In genomic region chr1:149163063-149163444, GRCh38 we compare ENCODE assay signal across 8 cellular contexts. TPM values are rescaled to one million over a fixed set of nuclear protein-coding genes. Genes with fewer than 3 reads are reported as not detected.
DNase-seq lines count a peak whose midpoint lies in the region; ATAC-seq, FAIRE-seq and TF ChIP-seq lines count a peak whose summit lies in the region.
"Not testable (repeated sequence)": the region's sequence is repeated elsewhere in the genome, so short reads cannot be mapped to it uniquely, and the experiment has no call there.

No MANE protein-coding gene starts in this region.

- WGBS in A549 (ENCODE audit: missing lambda C conversion rate): 86% methylated on average over 2 of the region's 19 CpGs
- WGBS in pancreas, 2 donors: 28 to 40% methylated on average over 1 to 2 of the region's 19 CpGs

- not testable (repeated sequence) for H3K36me3 Mint-ChIP-seq in WTC11; chondrocyte (ENCODE audit: low read depth)

- H3K4me3 Mint-ChIP-seq in WTC11: not testable (repeated sequence)
- peak overlapping the region; percentile 55 for H3K4me3 Mint-ChIP-seq in chondrocyte (ENCODE audit: unreplicated experiment)

- POLR2A ChIA-PET in A549 (lab: Yijun Ruan, JAX); WTC11 (lab: Charles Lee): not testable (repeated sequence)

- H3K9me3 Mint-ChIP-seq in WTC11; chondrocyte (ENCODE audit: low read depth): not testable (repeated sequence)

- not testable (repeated sequence) for H3K27ac ChIP-seq in A549; iPS-18a (ENCODE audit: low read length); pancreas

- not testable (repeated sequence) for TF ChIP-seq POLR2A in A549 (IDR thresholded peaks at IDR 0.05; ENCODE audit: low read length)

- H3K4me3 ChIP-seq in A549; iPS-18a (ENCODE audit: low read length); pancreas: not testable (repeated sequence)

- ATAC-seq in A549 (peak; percentile 99), GM19372 (IDR thresholded peaks at IDR 0.05; ENCODE audit: low read depth, unreplicated experiment) (peak; percentile 81), HG02588 (IDR thresholded peaks at IDR 0.05; ENCODE audit: unreplicated experiment) (peak; percentile 84), HG03175 (IDR thresholded peaks at IDR 0.05; ENCODE audit: unreplicated experiment) (peak; percentile 74), WTC11 (peak; percentile 98), pancreas (peak; percentile 85 to 99 (median 98))

- H3K9ac ChIP-seq in iPS-18a (ENCODE audit: low read length): peak overlapping the region; percentile 56

- not testable (repeated sequence) for H3K4me2 ChIP-seq in A549

- DNase-seq in A549 (ENCODE audit: low read depth in 1 of 2, low spot score in 1 of 2); WTC11 (ENCODE audit: low spot score); chondrocyte (ENCODE audit: low spot score); pancreas: not testable (repeated sequence)

- not testable (repeated sequence) for TF ChIP-seq RAD21 in A549 (conservative IDR thresholded peaks at IDR 0.05 in 1 of 2, IDR thresholded peaks at IDR 0.05 in 1 of 2)

- H3K4me1 ChIP-seq in A549; iPS-18a (ENCODE audit: control insufficient read depth, low read depth, low read length); pancreas: not testable (repeated sequence)

- not testable (repeated sequence) for H3K27me3 ChIP-seq in iPS-18a (ENCODE audit: control insufficient read depth, insufficient read depth, low read length); pancreas

- not testable (repeated sequence) for H3K27ac Mint-ChIP-seq in WTC11; chondrocyte (ENCODE audit: unreplicated experiment)

- not testable (repeated sequence) for H3K36me3 ChIP-seq in iPS-18a (ENCODE audit: control insufficient read depth, low read depth, low read length); pancreas

- not testable (repeated sequence) for FAIRE-seq in A549 (lab: Jason Lieb, UNC); pancreas (lab: Jason Lieb, UNC)

- TF ChIP-seq CTCF in A549 (IDR thresholded peaks at IDR 0.05); WTC11 (IDR thresholded peaks at IDR 0.05); chondrocyte (IDR thresholded peaks at IDR 0.05); pancreas (IDR thresholded peaks at IDR 0.05): not testable (repeated sequence)

- not testable (repeated sequence) for H3K27me3 Mint-ChIP-seq in WTC11 (ENCODE audit: low read depth); chondrocyte (ENCODE audit: low read depth)

- intact Hi-C loops in pancreas (cut with DNase I): not testable (repeated sequence)

- TF ChIP-seq EP300 in A549 (IDR thresholded peaks at IDR 0.05): not testable (repeated sequence)

- CTCF ChIA-PET in A549 (lab: Yijun Ruan, JAX); WTC11 (lab: Charles Lee): not testable (repeated sequence)

- not testable (repeated sequence) for H3K4me1 Mint-ChIP-seq in WTC11; chondrocyte (ENCODE audit: low read depth)

- not testable (repeated sequence) for H3K9me3 ChIP-seq in A549; iPS-18a (ENCODE audit: control insufficient read depth, low read depth, low read length); pancreas

RNA-seq across cellular contexts. Expression of gene NBPF9, which starts 59.7 kb away (rescaled TPM):
- polyA plus RNA-seq in A549 (2011; rRNA removed) (28.0 and 31.1 TPM in 2 replicates), A549 (2017; fragmentation: RNase III; extraction: RNeasy Plus Mini Kit Qiagen cat#74134 plus additional on column Dnase treatment) (17.8 to 18.2 TPM (median 18.0 TPM) in 3 replicates), pancreas (10 to 100 TPM; 11.4 to 13.4 TPM)
- 8.4 and 9.3 TPM in 2 replicates for polyA plus RNA-seq in A549 (2012; cell fraction: cytosol; rRNA removed)
- 19.1 and 24.3 TPM in 2 replicates for polyA plus RNA-seq in A549 (2012; cell fraction: nucleus; rRNA removed)
- 31.0 and 32.0 TPM in 2 replicates for polyA minus RNA-seq in A549 (2011; rRNA and poly(A)+ RNA removed)
- total RNA-seq in WTC11 (2021) (2.5 to 4.5 TPM (median 2.9 TPM) in 3 replicates), chondrocyte (25.9 to 29.2 TPM (median 27.6 TPM) in 3 replicates), pancreas (10 to 100 TPM in 3 of 6 donors, 1 to 10 TPM in 3; 6.6 to 17.8 (median 10.2) TPM)
